In genomic region chr9:136537896-136538598, GRCh38 we compare ENCODE assay signal across 10 cellular contexts. TPM values are rescaled to one million over a fixed set of nuclear protein-coding genes. Genes with fewer than 3 reads are reported as not detected.
DNase-seq lines count a peak whose midpoint lies in the region; ATAC-seq and TF ChIP-seq lines count a peak whose summit lies in the region.
"Had no signal": no experiment of that assay in that cellular context is flagged by ENCODE, and none has a peak within 500 bp of the region (broad histone marks: within the 10 kb centered on the region; RNA-seq: fewer than 3 reads in every experiment).

No MANE protein-coding gene starts in this region.

- H3K9me2 ChIP-seq in GM23338 (ENCODE audit: insufficient read depth): no peaks in the 10 kb centered on the region

- peaks cover 14% of the 10 kb centered on the region; the same call in 1 of the 2 replicates for H4K20me1 ChIP-seq in GM23338 (replicated peaks; ENCODE audit: insufficient read depth)

- H3K27ac Mint-ChIP-seq in activated T-cell treated with anti-CD3 and anti-CD28 coated beads, Interleukin-2, amount 50 U/mL, for 24 hours: peak overlapping the region; percentile 100
- H3K27ac Mint-ChIP-seq in activated CD8-positive, alpha-beta T cell treated with anti-CD3 and anti-CD28 coated beads, Interleukin-2, amount 10 ng/mL, durations not matched to agents 7 days and 5 days: peak overlapping the region; percentile 99
- H3K27ac Mint-ChIP-seq in GM23338: no peak overlapping the region
- H3K27ac Mint-ChIP-seq: WTC11 had no signal

- H3K9me3 Mint-ChIP-seq in activated T-cell treated with anti-CD3 and anti-CD28 coated beads, Interleukin-2, amount 50 U/mL, for 24 hours: no peaks in the 10 kb centered on the region
- no peaks in the 10 kb centered on the region for H3K9me3 Mint-ChIP-seq in activated CD8-positive, alpha-beta T cell treated with anti-CD3 and anti-CD28 coated beads, Interleukin-2, amount 10 ng/mL, durations not matched to agents 7 days and 5 days (ENCODE audit: insufficient read depth)
- no peaks in the 10 kb centered on the region for H3K9me3 Mint-ChIP-seq in GM23338
- H3K9me3 Mint-ChIP-seq: WTC11 had no signal

- TF ChIP-seq CTCF in fibroblast of mammary gland (conservative IDR thresholded peaks at IDR 0.05; ENCODE audit: control insufficient read depth, insufficient read depth, low read depth, low read length): no peak
- no peak for TF ChIP-seq CTCF in GM23338 (conservative IDR thresholded peaks at IDR 0.05; ENCODE audit: low read depth in 2 of 2)

- H3K4me3 ChIP-seq in fibroblast of mammary gland (ENCODE audit: control insufficient read depth, low read depth, low read length) (no peak overlapping the region), GM23338 (no peak overlapping the region)

- H3K27me3 Mint-ChIP-seq in activated T-cell treated with anti-CD3 and anti-CD28 coated beads, Interleukin-2, amount 50 U/mL, for 24 hours: no peaks in the 10 kb centered on the region
- H3K27me3 Mint-ChIP-seq in activated CD8-positive, alpha-beta T cell treated with anti-CD3 and anti-CD28 coated beads, Interleukin-2, amount 10 ng/mL, durations not matched to agents 7 days and 5 days (ENCODE audit: low read depth): no peaks in the 10 kb centered on the region
- H3K27me3 Mint-ChIP-seq in GM23338 (ENCODE audit: insufficient read depth, low read depth, poor library complexity): peaks cover 6% of the 10 kb centered on the region

- no peak for ATAC-seq in activated CD8-positive, alpha-beta T cell treated with anti-CD3 and anti-CD28 coated beads, Interleukin-2, amount 10 ng/mL, durations not matched to agents 7 days and 5 days
- no peak for ATAC-seq in GM23338
- ATAC-seq: WTC11 had no signal

- H3F3A ChIP-seq in GM23338 (replicated peaks; ENCODE audit: low read depth): peaks cover 4% of the 10 kb centered on the region; the same call in 1 of the 2 replicates

- POLR2A ChIA-PET in activated CD8-positive, alpha-beta T cell treated with anti-CD3 and anti-CD28 coated beads, Interleukin-2, amount 10 ng/mL, durations not matched to agents 7 days and 5 days (lab: Charles Lee): interaction anchor here (0.8 to 2.8 kb wide), 7 partner anchors 8 to 190 kb away, joined by 3 to 16 read pairs (median 6); no protein-coding TSS in a partner anchor

- H3K36me3 Mint-ChIP-seq in activated T-cell treated with anti-CD3 and anti-CD28 coated beads, Interleukin-2, amount 50 U/mL, for 24 hours (ENCODE audit: low read depth): peaks cover 74% of the 10 kb centered on the region
- H3K36me3 Mint-ChIP-seq in activated CD8-positive, alpha-beta T cell treated with anti-CD3 and anti-CD28 coated beads, Interleukin-2, amount 10 ng/mL, durations not matched to agents 7 days and 5 days (ENCODE audit: low read depth): peaks cover 48% of the 10 kb centered on the region
- H3K36me3 Mint-ChIP-seq in GM23338 (ENCODE audit: low read depth): peaks cover 28% of the 10 kb centered on the region

- H3K36me3 ChIP-seq in GM23338 (ENCODE audit: insufficient read depth): no peaks in the 10 kb centered on the region

- H2AFZ ChIP-seq in GM23338: no peak overlapping the region

- H3K4me3 Mint-ChIP-seq in activated T-cell treated with anti-CD3 and anti-CD28 coated beads, Interleukin-2, amount 50 U/mL, for 24 hours: peak overlapping the region; percentile 83
- peak overlapping the region; percentile 79 for H3K4me3 Mint-ChIP-seq in activated CD8-positive, alpha-beta T cell treated with anti-CD3 and anti-CD28 coated beads, Interleukin-2, amount 10 ng/mL, durations not matched to agents 7 days and 5 days
- H3K4me3 Mint-ChIP-seq in GM23338: no peak overlapping the region
- H3K4me3 Mint-ChIP-seq: WTC11 had no signal

- H3K27me3 ChIP-seq in GM23338 (ENCODE audit: insufficient read depth): no peaks in the 10 kb centered on the region

- no peak overlapping the region for H3K4me2 ChIP-seq in GM23338

- peaks cover 79% of the 10 kb centered on the region for H3K4me1 Mint-ChIP-seq in activated T-cell treated with anti-CD3 and anti-CD28 coated beads, Interleukin-2, amount 50 U/mL, for 24 hours (ENCODE audit: low read depth)
- H3K4me1 Mint-ChIP-seq in activated CD8-positive, alpha-beta T cell treated with anti-CD3 and anti-CD28 coated beads, Interleukin-2, amount 10 ng/mL, durations not matched to agents 7 days and 5 days (ENCODE audit: low read depth): peaks cover 83% of the 10 kb centered on the region
- H3K4me1 Mint-ChIP-seq in GM23338: peaks cover 36% of the 10 kb centered on the region

- H3K27ac ChIP-seq in temporal lobe (ENCODE audit: low read depth, low read length) (peak overlapping the region; percentile 51), GM23338 (ENCODE audit: low read depth) (no peak overlapping the region)

- CTCF ChIA-PET in activated CD8-positive, alpha-beta T cell treated with anti-CD3 and anti-CD28 coated beads, Interleukin-2, amount 10 ng/mL, durations not matched to agents 7 days and 5 days (lab: Charles Lee): interaction anchor here (0.8 to 3.8 kb wide), 6 partner anchors 10 to 94 kb away, joined by 3 to 30 read pairs (median 6); no protein-coding TSS in a partner anchor

- DNase-seq in activated T-cell treated with anti-CD3 and anti-CD28 coated beads, Interleukin-2, amount 50 U/mL, for 24 hours: no peak
- DNase-seq in activated T-cell treated with anti-CD3 and anti-CD28 coated beads for 4 hours: no peak
- no peak for DNase-seq in activated CD8-positive, alpha-beta T cell treated with anti-CD3 and anti-CD28 coated beads, Interleukin-2, amount 10 ng/mL, durations not matched to agents 7 days and 5 days
- peak; percentile 23 for DNase-seq in fibroblast of mammary gland (ENCODE audit: low read depth)
- no peak for DNase-seq in cerebellar nuclear complex (lab: John Stamatoyannopoulos, UW)
- no peak for DNase-seq in GM23338 (ENCODE audit: low spot score)
- no peak for DNase-seq in activated effector memory CD4-positive, alpha-beta T cell treated with anti-CD3 and anti-CD28 coated beads, Interleukin-2, amount 50 U/mL, for 16 hours
- DNase-seq: NCI-H187 treated with DMSO at 0.1 percent for 48 hours had no signal

- H3K79me2 ChIP-seq in GM23338 (replicated peaks; ENCODE audit: insufficient read depth): peaks cover 75% of the 10 kb centered on the region

- H3K4me1 ChIP-seq in GM23338 (ENCODE audit: insufficient read depth): no peaks in the 10 kb centered on the region

TF ChIP-seq in GM23338, 12 proteins besides CTCF, POLR2A, EP300 and RAD21:
- no peak for TF ChIP-seq ZNF114 (CRISPR knock-in tag; IDR thresholded peaks at IDR 0.05)
TF ChIP-seq in GM23338: peak in this region for 0.

RNA-seq across cellular contexts. Expression of gene NOTCH1, which starts 7.8 kb away (rescaled TPM):
- 10 to 100 TPM; 86.6 to 94.1 TPM for total RNA-seq in activated CD8-positive, alpha-beta T cell treated with anti-CD3 and anti-CD28 coated beads, Interleukin-2, amount 10 ng/mL, durations not matched to agents 7 days and 5 days
- total RNA-seq in temporal lobe: 29.0 TPM
- total RNA-seq in GM23338 (2014; rRNA removed; shearing (Covaris generic)): 78.7 and 97.2 TPM in 2 replicates
- polyA plus RNA-seq in GM23338 (2016; fragmentation: Nextera tagmentation; extraction: Ambion mirVana): 9.9 and 10.3 TPM in 2 replicates

RNA-seq across cellular contexts. Expression of gene SEC16A, which starts 55.2 kb away (rescaled TPM):
- total RNA-seq in activated CD8-positive, alpha-beta T cell treated with anti-CD3 and anti-CD28 coated beads, Interleukin-2, amount 10 ng/mL, durations not matched to agents 7 days and 5 days: 10 to 100 TPM; 86.8 to 89.2 TPM
- total RNA-seq in temporal lobe: 20.7 TPM
- total RNA-seq in GM23338 (2014; rRNA removed; shearing (Covaris generic)): 54.3 and 59.2 TPM in 2 replicates
- 34.0 and 35.7 TPM in 2 replicates for polyA plus RNA-seq in GM23338 (2016; fragmentation: Nextera tagmentation; extraction: Ambion mirVana)
